14 cellular contexts compared by ENCODE assay signal in the genomic region with DNA sequence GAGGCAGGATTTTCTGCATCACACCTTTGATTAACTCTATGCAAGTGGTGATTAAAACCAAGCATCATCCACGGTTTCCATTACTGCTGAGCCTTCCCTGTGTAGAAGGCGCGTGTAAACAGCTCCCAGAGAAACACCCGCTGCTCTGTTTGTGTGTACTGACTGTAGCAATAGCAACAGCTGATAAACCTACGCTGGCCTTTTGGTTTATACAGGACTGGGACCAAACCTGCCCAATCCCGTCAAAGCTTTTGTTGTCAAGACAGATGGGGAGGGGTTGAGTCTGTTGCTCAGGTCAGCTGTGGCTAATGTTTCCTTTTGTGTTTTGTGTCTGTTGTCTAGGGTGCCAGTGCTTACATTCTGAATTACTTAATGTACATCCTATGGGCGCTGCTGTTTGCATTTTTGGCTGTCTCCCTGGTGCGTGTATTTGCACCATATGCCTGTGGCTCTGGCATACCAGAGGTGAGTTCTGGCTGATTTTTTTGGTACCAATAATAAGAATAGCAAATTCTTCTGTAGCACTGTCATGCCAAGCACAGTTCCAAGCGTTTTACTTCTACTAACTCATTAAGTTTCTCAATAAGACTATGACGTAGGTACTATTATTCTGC. TPM values are rescaled to one million over a fixed set of nuclear protein-coding genes. Genes with fewer than 3 reads are reported as not detected.
A peak's percentile ranks its signal among the peaks of the same experiment; 100 is the strongest.
DNase-seq lines count a peak whose midpoint lies in the region; ATAC-seq, FAIRE-seq and TF ChIP-seq lines count a peak whose summit lies in the region.
"Had no signal": no experiment of that assay in that cellular context is flagged by ENCODE, and none has a peak within 500 bp of the region (broad histone marks: within the 10 kb centered on the region; RNA-seq: fewer than 3 reads in every experiment).

No MANE protein-coding gene starts in this region.

- H3K36me3 ChIP-seq in BLaER1 treated with 17β-estradiol and CSF1 and Interleukin-3, amounts not matched to agents 10 nM and 100 nM, result no peaks in the 10 kb centered on the region
- no peaks in the 10 kb centered on the region for H3K36me3 ChIP-seq in A673 (ENCODE audit: insufficient read depth, low read length, poor library complexity, severe bottlenecking)
- H3K36me3 ChIP-seq: gastroesophageal sphincter, right lobe of liver, vagina had no signal

- TF ChIP-seq CTCF in A673 (conservative IDR thresholded peaks at IDR 0.05; ENCODE audit: low read depth, low read length), result no peak

- intact Hi-C loops in right cardiac atrium (cut with DNase I), result loop anchor here in 2 of 4 donors (10.0 kb wide), 2 partner anchors 437 to 527 kb away; no protein-coding TSS in a partner anchor
- intact Hi-C loops in A673 (cut with micrococcal nuclease; ENCODE audit: unreplicated experiment), result no loop called here

- CTCF ChIA-PET in A673 (lab: Charles Lee), result no interaction called here

- DNase-seq in NCI-H1417 (lab: John Stamatoyannopoulos, UW), result peak in 2 of 3 experiments; percentile 60 to 87
- DNase-seq in astrocyte of the hippocampus (ENCODE audit: low read depth, low spot score), result peak; percentile 77
- DNase-seq in right cardiac atrium, result no peak
- no peak for DNase-seq in A673 (ENCODE audit: low spot score)
- no peak for DNase-seq in islet precursor cell
- no peak for DNase-seq in H54 (ENCODE audit: insufficient read length, low spot score)
- DNase-seq: Caco-2; NCI-H1436; right lobe of liver; stimulated activated CD4-positive, alpha-beta T cell treated with anti-CD3 and anti-CD28 coated beads, Interleukin-2, amount 100 ng/mL, for 24 hours had no signal

- H3K4me2 ChIP-seq in BLaER1 treated with 17β-estradiol and CSF1 and Interleukin-3, amounts not matched to agents 10 nM and 100 nM, result peak overlapping the region in 6 of 11 experiments; percentile 45 to 74 (median 62); a peak in 8 of 22 replicates

- no peak for FAIRE-seq in H54 (lab: Jason Lieb, UNC)

- no TSS peak for BruUV-seq in A673 (replicated peaks; lab: Mats Ljungman, UMichigan)

- TF ChIP-seq POLR2A in H54 (IDR thresholded peaks at IDR 0.05; ENCODE audit: low read depth, low read length), result no peak

- no peak overlapping the region for H3K4me3 ChIP-seq in BLaER1 treated with 17β-estradiol and CSF1 and Interleukin-3, amounts not matched to agents 10 nM and 100 nM
- H3K4me3 ChIP-seq in right cardiac atrium (ENCODE audit: low read length), result no peak overlapping the region
- no peak overlapping the region for H3K4me3 ChIP-seq in A673 (ENCODE audit: low read depth, low read length, poor library complexity, severe bottlenecking)
- H3K4me3 ChIP-seq: gastroesophageal sphincter, right lobe of liver, vagina had no signal

- no peak overlapping the region; a peak in 1 of 22 replicates for H3K9ac ChIP-seq in BLaER1 treated with 17β-estradiol and CSF1 and Interleukin-3, amounts not matched to agents 10 nM and 100 nM

- H4K20me1 ChIP-seq in BLaER1 treated with 17β-estradiol and CSF1 and Interleukin-3, amounts not matched to agents 10 nM and 100 nM, result no peaks in the 10 kb centered on the region

- WGBS in right cardiac atrium, result 49% methylated on average over 10 of the region's 10 CpGs

- H3K27me3 ChIP-seq in BLaER1 treated with 17β-estradiol and CSF1 and Interleukin-3, amounts not matched to agents 10 nM and 100 nM, result peaks cover 14 to 76% (median 38%) of the 10 kb centered on the region in 11 experiments; a peak in 19 of 22 replicates
- H3K27me3 ChIP-seq in right cardiac atrium (ENCODE audit: control insufficient read depth, insufficient read depth) (no peaks in the 10 kb centered on the region), A673 (replicated peaks; ENCODE audit: insufficient read depth, low read depth, low read length, poor library complexity) (no peaks in the 10 kb centered on the region)
- H3K27me3 ChIP-seq: gastroesophageal sphincter, right lobe of liver, vagina had no signal

- H3K27ac ChIP-seq in BLaER1 treated with 17β-estradiol and CSF1 and Interleukin-3, amounts not matched to agents 10 nM and 100 nM, result peak overlapping the region in 9 of 11 experiments; percentile 60 to 80 (median 74); a peak in 10 of 22 replicates
- H3K27ac ChIP-seq in right cardiac atrium (ENCODE audit: low read length) (peak overlapping the region; percentile 88), A673 (ENCODE audit: low read depth, low read length, poor library complexity, severe bottlenecking) (no peak overlapping the region)
- H3K27ac ChIP-seq: gastroesophageal sphincter, right lobe of liver, vagina had no signal

- POLR2A ChIA-PET in A673 (lab: Charles Lee; ENCODE audit: low non-redundant PET), result no interaction called here

- peaks cover 17 to 39% (median 32%) of the 10 kb centered on the region in 10 experiments; a peak in 19 of 20 replicates for H3K4me1 ChIP-seq in BLaER1 treated with 17β-estradiol and CSF1 and Interleukin-3, amounts not matched to agents 10 nM and 100 nM
- H3K4me1 ChIP-seq in right cardiac atrium (ENCODE audit: control insufficient read depth, insufficient read depth, low read length), result peaks cover 2% of the 10 kb centered on the region
- no peaks in the 10 kb centered on the region for H3K4me1 ChIP-seq in A673 (ENCODE audit: insufficient read depth, low read length, poor library complexity, severe bottlenecking)
- H3K4me1 ChIP-seq: Caco-2, gastroesophageal sphincter, right lobe of liver, vagina had no signal

- peak; percentile 92 to 94 for ATAC-seq in right cardiac atrium
- ATAC-seq in GM18909 (IDR thresholded peaks at IDR 0.05; ENCODE audit: poor library complexity, unreplicated experiment), result no peak
- ATAC-seq: gastroesophageal sphincter, right lobe of liver had no signal

- peaks cover 0 to 35% (median 12%) of the 10 kb centered on the region in 11 experiments; a peak in 16 of 22 replicates for H3K9me3 ChIP-seq in BLaER1 treated with 17β-estradiol and CSF1 and Interleukin-3, amounts not matched to agents 10 nM and 100 nM (replicated peaks in 1 of 11)
- H3K9me3 ChIP-seq in right cardiac atrium (ENCODE audit: control insufficient read depth, low read length) (no peaks in the 10 kb centered on the region), A673 (ENCODE audit: low read depth, low read length, poor library complexity, severe bottlenecking) (no peaks in the 10 kb centered on the region)
- H3K9me3 ChIP-seq: Caco-2, gastroesophageal sphincter, vagina had no signal

RNA-seq across cellular contexts. Expression of a gene that starts 40.9 kb away (rescaled TPM):
- 10 to 100 TPM; 27.0 to 34.9 (median 30.7) TPM for total RNA-seq in right cardiac atrium
- 11.0 TPM for polyA plus RNA-seq in right cardiac atrium
- 1.7 and 1.8 TPM in 2 replicates for total RNA-seq in A673 (2021)

Comparison
In these comparisons a context has a peak if more than half of its experiments do, and no peak if none do; other contexts are left out.
1. DNase-seq: peak in NCI-H1417 (2 of 3) and astrocyte of the hippocampus (single experiment); none in right cardiac atrium (0 of 3), A673 (single experiment), islet precursor cell (single experiment) and H54 (single experiment).
2. RNA of a gene that starts 40.9 kb away (total RNA-seq): 27.0 to 34.9 TPM in right cardiac atrium; 1.7 to 1.8 TPM in A673; every median in the first group is over 10 times any median in the second.